ENCODE assay signal across 16 cellular contexts in genomic region chr11:95451682-95452081, GRCh38.
A peak's percentile ranks its signal among the peaks of the same experiment; 100 is the strongest.
DNase-seq lines count a peak whose midpoint lies in the region; ATAC-seq and TF ChIP-seq lines count a peak whose summit lies in the region.
"Had no signal": no experiment of that assay in that cellular context is flagged by ENCODE, and none has a peak within 500 bp of the region (broad histone marks: within the 10 kb centered on the region; RNA-seq: fewer than 3 reads in every experiment).

No MANE protein-coding gene starts in this region.

- POLR2A ChIA-PET in AG04450 (lab: Yijun Ruan, JAX) = no interaction called here

- in situ Hi-C loops in KBM-7 (cut with MboI; ENCODE audit: low pct_unique_long_range_greater_than_20kb, low sequenced_read_pairs) = no loop called here

- H3K27ac ChIP-seq in AG04450 (ENCODE audit: low read depth, low read length) (no peak overlapping the region), foreskin keratinocyte (no peak overlapping the region)

- no peaks in the 10 kb centered on the region for H3K9me3 ChIP-seq in AG04450 (ENCODE audit: control insufficient read depth, insufficient read depth, low read length)
- H3K9me3 ChIP-seq: BE2C had no signal

- no peak for TF ChIP-seq CTCF in AG04450 (IDR thresholded peaks at IDR 0.05; ENCODE audit: low read depth, low read length)
- no peak for TF ChIP-seq CTCF in foreskin keratinocyte (conservative IDR thresholded peaks at IDR 0.05)

- peak; percentile 90 for ATAC-seq in foreskin keratinocyte
- ATAC-seq: stimulated activated naive CD8-positive, alpha-beta T cell treated with anti-CD3 and anti-CD28 coated beads, Interleukin-15, Interleukin-2, amounts not matched to agents 100 U/mL and 50 U/mL, for 24 hours had no signal

- H3K27me3 ChIP-seq in AG04450 (ENCODE audit: control insufficient read depth, insufficient read depth, low read length) (no peaks in the 10 kb centered on the region), foreskin keratinocyte (no peaks in the 10 kb centered on the region)
- H3K27me3 ChIP-seq: BE2C had no signal

- H3K4me1 ChIP-seq in foreskin keratinocyte = peaks cover 22% of the 10 kb centered on the region

- CTCF ChIA-PET in AG04450 (lab: Charles Lee) = interaction anchor here (1.0 kb wide), 1 partner anchor 254 kb away, joined by 4 read pairs; no protein-coding TSS in a partner anchor

- peak; percentile 13 for DNase-seq in AG04450 (ENCODE audit: low read depth, low spot score)
- DNase-seq in HPDE6-E6E7 (ENCODE audit: extremely low spot score) = peak; percentile 56
- DNase-seq in amniotic epithelial cell (ENCODE audit: low read depth) = peak; percentile 74
- DNase-seq in foreskin keratinocyte = peak; percentile 83 to 91
- DNase-seq in pons (ENCODE audit: low spot score) = no peak
- DNase-seq in NCI-H2196 treated with DMSO at 0.1 percent for 48 hours (lab: John Stamatoyannopoulos, UW; ENCODE audit: unreplicated experiment) = no peak
- DNase-seq in SW 1271 (lab: John Stamatoyannopoulos, UW) = no peak
- DNase-seq in KBM-7 = no peak
- DNase-seq: activated CD4-positive, alpha-beta memory T cell treated with anti-CD3 and anti-CD28 coated beads, Interleukin-2, amount 10 ng/mL, durations not matched to agents 7 days and 5 days; activated effector memory CD4-positive, alpha-beta T cell treated with Interleukin-2 at 50 U/mL for 16 hours; BE2C; DMS79; NCI-H2107; stimulated activated CD4-positive, alpha-beta T cell treated with anti-CD3 and anti-CD28 coated beads, Interleukin-4, amount 100 ng/mL, for 4 hours; stimulated activated naive CD8-positive, alpha-beta T cell treated with anti-CD3 and anti-CD28 coated beads, Interleukin-15, Interleukin-2, amounts not matched to agents 100 U/mL and 50 U/mL, for 24 hours; T-helper 2 cell had no signal

- no peak overlapping the region for H3K4me3 ChIP-seq in AG04450 (ENCODE audit: low read depth, low read length)

Comparison
In these comparisons a context has a peak if more than half of its experiments do, and no peak if none do; other contexts are left out.
1. DNase-seq: peak in AG04450 (single experiment), HPDE6-E6E7 (single experiment), amniotic epithelial cell (single experiment) and foreskin keratinocyte (2 of 2); none in pons (single experiment), NCI-H2196 treated with DMSO at 0.1 percent for 48 hours (single experiment), SW 1271 (0 of 2) and KBM-7 (single experiment).